Comparison of ENCODE assay signal across 8 cellular contexts in genomic region chr4:2963185-2964076, GRCh38. TPM values are rescaled to one million over a fixed set of nuclear protein-coding genes. Genes with fewer than 3 reads are reported as not detected.
A peak's percentile ranks its signal among the peaks of the same experiment; 100 is the strongest.
DNase-seq lines count a peak whose midpoint lies in the region; ATAC-seq, FAIRE-seq and TF ChIP-seq lines count a peak whose summit lies in the region.

GRK4 (plus strand) TSS chr4:2963571; CDS start chr4:2964071, 500 bp downstream.
NOP14 (minus strand) TSS chr4:2963406; CDS start chr4:2963319, 87 bp downstream.

- no peaks in the 10 kb centered on the region for H3K9me3 Mint-ChIP-seq in type B pancreatic cell

- H3K36me3 ChIP-seq in heart right ventricle: peaks cover 0 to 13% (median 1%) of the 10 kb centered on the region in 9 donors

- peak; percentile 95 for DNase-seq in GM12892 (ENCODE audit: insufficient read length)
- peak; percentile 75 for DNase-seq in NCI-H1417 treated with DMSO at 0.1 percent for 48 hours (lab: John Stamatoyannopoulos, UW)
- DNase-seq in SW 1271 (lab: John Stamatoyannopoulos, UW): peak; percentile 93 to 95
- peak; percentile 97 to 98 for DNase-seq in heart right ventricle
- DNase-seq in pons (ENCODE audit: low spot score): peak; percentile 97
- peak; percentile 97 for DNase-seq in type B pancreatic cell (ENCODE audit: extremely low spot score, unreplicated experiment)

- H3K36me3 Mint-ChIP-seq in type B pancreatic cell: peaks cover 6% of the 10 kb centered on the region

- peak; percentile 91 for TF ChIP-seq POLR2A in GM12892 (IDR thresholded peaks at IDR 0.05; ENCODE audit: low read depth, low read length)

- H3K9me3 ChIP-seq in heart right ventricle: no peaks in the 10 kb centered on the region

- TF ChIP-seq CTCF in heart right ventricle (IDR thresholded peaks at IDR 0.05): peak in 8 of 9 donors; percentile 21 to 64 (median 41)
- peak; percentile 63 for TF ChIP-seq CTCF in type B pancreatic cell (conservative IDR thresholded peaks at IDR 0.05)

- intact Hi-C loops in heart right ventricle (cut with DNase I): loop anchor here in 3 of 10 donors (2.0 to 10.0 kb wide), 4 partner anchors 71 to 549 kb away; partner anchors contain the start of genes CFAP99 (in 1 of the 3), TNIP2 (in 1 of the 3) and ZFYVE28 (in 1 of the 3)

- FAIRE-seq in GM12892 (lab: Jason Lieb, UNC): peak; percentile 99

- H3K4me1 ChIP-seq in heart right ventricle: peaks cover 9 to 36% (median 25%) of the 10 kb centered on the region in 9 donors

- peak within 1 kb of the TSS; percentile 77 to 99 (median 97) for H3K4me3 ChIP-seq in heart right ventricle

- 0 to 1% (median 0%) methylated on average over 89 to 118 of the region's 118 CpGs for WGBS in adipose tissue, 3 donors
- 0% methylated on average over 102 to 117 of the region's 118 CpGs for WGBS in heart right ventricle, 2 donors

- H3K27me3 Mint-ChIP-seq in type B pancreatic cell: no peaks in the 10 kb centered on the region

- H3K4me1 Mint-ChIP-seq in type B pancreatic cell (ENCODE audit: unreplicated experiment): peaks cover 22% of the 10 kb centered on the region

- H3K27ac ChIP-seq in adipose tissue (ENCODE audit: low read depth, low read length) (peak within 1 kb of the TSS; percentile 59), heart right ventricle (peak within 1 kb of the TSS; percentile 86 to 95 (median 92))

- H3K4me3 Mint-ChIP-seq in type B pancreatic cell: peak within 1 kb of the TSS; percentile 91

- ATAC-seq in HG02840 (IDR thresholded peaks at IDR 0.05; ENCODE audit: low FRiP score, unreplicated experiment): peak; percentile 92
- peak; percentile 97 to 99 (median 98) for ATAC-seq in heart right ventricle

- H3K27ac Mint-ChIP-seq in type B pancreatic cell: peak within 1 kb of the TSS; percentile 95

- no peaks in the 10 kb centered on the region for H3K27me3 ChIP-seq in heart right ventricle

RNA-seq across cellular contexts. Expression of gene GRK4, which starts in this region (rescaled TPM):
- 3.7 TPM for polyA plus RNA-seq in GM12892 (2012; ENCODE audit: missing spikeins)
- 1 to 10 TPM; 3.4 to 5.4 (median 3.4) TPM for polyA plus RNA-seq in adipose tissue
- 10 to 100 TPM in 6 of 10 donors, 1 to 10 TPM in 4; 6.2 to 13.4 (median 10.3) TPM for total RNA-seq in heart right ventricle
- 10 to 100 TPM in 1 of 2 donors, 1 to 10 TPM in 1; 4.7 to 24.5 TPM for polyA plus RNA-seq in heart right ventricle
- total RNA-seq in type B pancreatic cell (ENCODE audit: low replicate concordance): 8.9 and 9.3 TPM in 2 replicates

RNA-seq across cellular contexts. Expression of gene NOP14, which starts in this region (rescaled TPM):
- polyA plus RNA-seq in GM12892 (2012; ENCODE audit: missing spikeins): 36.9 TPM
- polyA plus RNA-seq in adipose tissue (10 to 100 TPM; 19.2 to 22.6 (median 19.9) TPM), heart right ventricle (10 to 100 TPM; 12.5 to 19.1 TPM)
- total RNA-seq in heart right ventricle (10 to 100 TPM; 12.4 to 24.0 (median 17.3) TPM), type B pancreatic cell (ENCODE audit: low replicate concordance) (32.4 and 33.8 TPM in 2 replicates)

Comparison
In these comparisons a context has a peak if more than half of its experiments do, and no peak if none do; other contexts are left out.
1. Peak in every context shown above with its lines: DNase-seq, ATAC-seq, H3K4me3 ChIP-seq and H3K27ac ChIP-seq.